Comparison of ENCODE assay signal across 18 cellular contexts in the genomic region with DNA sequence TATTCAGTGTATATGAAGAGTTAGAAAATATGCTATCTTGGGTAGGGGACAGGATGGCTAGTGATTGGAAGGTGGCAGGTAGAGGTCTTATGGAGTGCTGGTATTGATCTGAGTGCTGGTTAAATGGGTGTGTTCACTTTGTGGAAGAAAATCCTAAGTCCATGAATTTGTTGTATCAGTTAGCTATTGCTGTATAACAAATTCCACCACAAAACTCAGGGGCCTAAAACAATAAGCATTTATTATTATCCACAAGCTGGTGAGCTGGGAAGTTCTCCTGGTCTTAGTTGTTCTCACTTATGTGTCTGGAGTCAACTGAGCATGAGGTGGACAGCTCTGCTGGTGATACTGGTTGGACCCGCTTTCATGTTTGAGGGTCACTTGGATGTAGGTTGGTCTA.
DNase-seq lines count a peak whose midpoint lies in the region; ATAC-seq, FAIRE-seq and TF ChIP-seq lines count a peak whose summit lies in the region.
"Had no signal": no experiment of that assay in that cellular context is flagged by ENCODE, and none has a peak within 500 bp of the region (broad histone marks: within the 10 kb centered on the region; RNA-seq: fewer than 3 reads in every experiment).

No MANE protein-coding gene starts in this region.

- no peaks in the 10 kb centered on the region; a peak in 1 of 5 replicates for H3K36me3 ChIP-seq in HepG2 (replicated peaks in 1 of 2; ENCODE audit: control insufficient read depth in 1 of 2, insufficient read depth in 2 of 2, low read length in 2 of 2)
- no peaks in the 10 kb centered on the region for H3K36me3 ChIP-seq in right lobe of liver
- H3K36me3 ChIP-seq in esophagus muscularis mucosa = no peaks in the 10 kb centered on the region
- H3K36me3 ChIP-seq in upper lobe of right lung = no peaks in the 10 kb centered on the region
- no peaks in the 10 kb centered on the region for H3K36me3 ChIP-seq in tibial nerve
- H3K36me3 ChIP-seq: BLaER1 treated with 17β-estradiol and CSF1 and Interleukin-3, amounts not matched to agents 10 nM and 100 nM; HAP-1 had no signal

- no peak for TF ChIP-seq CTCF in HepG2 (CRISPR knock-in tag; IDR thresholded peaks at IDR 0.05)
- no peak for TF ChIP-seq CTCF in right lobe of liver (IDR thresholded peaks at IDR 0.05)
- TF ChIP-seq CTCF in esophagus muscularis mucosa (IDR thresholded peaks at IDR 0.05) = no peak
- no peak for TF ChIP-seq CTCF in upper lobe of right lung (IDR thresholded peaks at IDR 0.05)
- no peak for TF ChIP-seq CTCF in tibial nerve (IDR thresholded peaks at IDR 0.05)

- BruUV-seq in HepG2 (replicated peaks; lab: Mats Ljungman, UMichigan) = no TSS peak

- intact Hi-C loops in HepG2 (cut with micrococcal nuclease; ENCODE audit: unreplicated experiment) (loop anchor here (10.0 kb wide), 1 partner anchor 198 kb away; no protein-coding TSS in a partner anchor), right lobe of liver (cut with DNase I) (no loop called here), esophagus muscularis mucosa (cut with DNase I) (loop anchor here (10.0 kb wide), 1 partner anchor 538 kb away; no protein-coding TSS in a partner anchor), upper lobe of right lung (cut with DNase I) (loop anchor here (10.0 kb wide), 1 partner anchor 508 kb away; no protein-coding TSS in a partner anchor)

- no peak for TF ChIP-seq POLR2A in HepG2 (IDR thresholded peaks at IDR 0.05; ENCODE audit: insufficient read depth in 1 of 2, low read depth in 2 of 2, low read length in 2 of 2)
- no peak for TF ChIP-seq POLR2A in right lobe of liver (IDR thresholded peaks at IDR 0.05)
- TF ChIP-seq POLR2A in esophagus muscularis mucosa (IDR thresholded peaks at IDR 0.05; ENCODE audit: low read depth) = no peak
- TF ChIP-seq POLR2A in tibial nerve (IDR thresholded peaks at IDR 0.05) = no peak

- H3K27me3 ChIP-seq in HepG2 (ENCODE audit: control insufficient read depth in 1 of 2, insufficient read depth in 2 of 2, low read length in 2 of 2) = no peaks in the 10 kb centered on the region
- H3K27me3 ChIP-seq in right lobe of liver = no peaks in the 10 kb centered on the region
- H3K27me3 ChIP-seq in esophagus muscularis mucosa = no peaks in the 10 kb centered on the region
- no peaks in the 10 kb centered on the region for H3K27me3 ChIP-seq in upper lobe of right lung
- no peaks in the 10 kb centered on the region for H3K27me3 ChIP-seq in tibial nerve
- H3K27me3 ChIP-seq: BLaER1 treated with 17β-estradiol and CSF1 and Interleukin-3, amounts not matched to agents 10 nM and 100 nM had no signal

- CTCF ChIA-PET in HepG2 (lab: Yijun Ruan, JAX; ENCODE audit: low intra/inter-chr PET ratio, low total read pairs) = no interaction called here

- TF ChIP-seq EP300 in HepG2 (IDR thresholded peaks at IDR 0.05; ENCODE audit: low read depth in 2 of 2, low read length in 2 of 2) (no peak), HepG2 (CRISPR knock-in tag; IDR thresholded peaks at IDR 0.05; ENCODE audit: borderline replicate concordance) (no peak), esophagus muscularis mucosa (IDR thresholded peaks at IDR 0.05) (no peak), tibial nerve (IDR thresholded peaks at IDR 0.05) (no peak)

- no peak for ATAC-seq in HepG2
- ATAC-seq in right lobe of liver = no peak
- ATAC-seq in upper lobe of right lung = no peak
- no peak for ATAC-seq in HG03457 (IDR thresholded peaks at IDR 0.05; ENCODE audit: unreplicated experiment)
- ATAC-seq: GM12878 had no signal

- POLR2A ChIA-PET in HepG2 (lab: Yijun Ruan, JAX) = no interaction called here

- no peaks in the 10 kb centered on the region for H3K79me2 ChIP-seq in HepG2 (ENCODE audit: insufficient read depth, low read length)

- no peak overlapping the region for H3K4me2 ChIP-seq in HepG2 (ENCODE audit: low read depth, low read length)
- H3K4me2 ChIP-seq: BLaER1 treated with 17β-estradiol and CSF1 and Interleukin-3, amounts not matched to agents 10 nM and 100 nM had no signal

- H3K9ac ChIP-seq in HepG2 (ENCODE audit: insufficient read depth, low read depth, low read length) = no peak overlapping the region
- H3K9ac ChIP-seq: BLaER1 treated with 17β-estradiol and CSF1 and Interleukin-3, amounts not matched to agents 10 nM and 100 nM; GM23248 had no signal

- H3K4me1 ChIP-seq in HepG2 (ENCODE audit: insufficient read depth, low read length) (peaks cover 30% of the 10 kb centered on the region), right lobe of liver (no peaks in the 10 kb centered on the region), esophagus muscularis mucosa (peaks cover 11 to 73% (median 55%) of the 10 kb centered on the region in 4 donors), upper lobe of right lung (peaks cover 13% of the 10 kb centered on the region), tibial nerve (peaks cover 0 to 42% (median 10%) of the 10 kb centered on the region in 4 donors)

- no peaks in the 10 kb centered on the region for H4K20me1 ChIP-seq in HepG2 (ENCODE audit: insufficient read depth, low read length)
- H4K20me1 ChIP-seq: BLaER1 treated with 17β-estradiol and CSF1 and Interleukin-3, amounts not matched to agents 10 nM and 100 nM had no signal

- no peak overlapping the region for H3K4me3 ChIP-seq in HepG2 (replicated peaks in 1 of 3; ENCODE audit: insufficient read depth in 1 of 3, low read depth in 2 of 3, low read length in 3 of 3)
- H3K4me3 ChIP-seq in right lobe of liver = no peak overlapping the region
- no peak overlapping the region for H3K4me3 ChIP-seq in esophagus muscularis mucosa
- H3K4me3 ChIP-seq in upper lobe of right lung = no peak overlapping the region
- no peak overlapping the region for H3K4me3 ChIP-seq in tibial nerve
- H3K4me3 ChIP-seq: BLaER1 treated with 17β-estradiol and CSF1 and Interleukin-3, amounts not matched to agents 10 nM and 100 nM; GM12878; GM23248; HAP-1 had no signal

- in situ Hi-C loops in HepG2 (cut with HindIII; ENCODE audit: extremely low pct_ligation_motif_present, low pct_unique_long_range_greater_than_20kb) = loop anchor here (10.0 kb wide), 1 partner anchor 498 kb away; no protein-coding TSS in a partner anchor

- no peak for TF ChIP-seq RAD21 in HepG2 (CRISPR knock-in tag; IDR thresholded peaks at IDR 0.05)

- H3K27ac ChIP-seq in HepG2 (ENCODE audit: extremely low read length, insufficient read depth, low read length) = no peak overlapping the region
- H3K27ac ChIP-seq in right lobe of liver = no peak overlapping the region
- H3K27ac ChIP-seq in esophagus muscularis mucosa (replicated peaks in 1 of 4) = peak overlapping the region; percentile 12 to 78 (median 56)
- H3K27ac ChIP-seq in upper lobe of right lung = peak overlapping the region; percentile 65
- peak overlapping the region in 1 of 4 donors; percentile 77 for H3K27ac ChIP-seq in tibial nerve
- H3K27ac ChIP-seq: BLaER1 treated with 17β-estradiol and CSF1 and Interleukin-3, amounts not matched to agents 10 nM and 100 nM; GM23248 had no signal

- H3K9me3 ChIP-seq in HepG2 (ENCODE audit: low read length) (0 out of 2 replicates have a peak, but pooled peaks cover 5% of the 10 kb centered on the region), right lobe of liver (no peaks in the 10 kb centered on the region), esophagus muscularis mucosa (no peaks in the 10 kb centered on the region), upper lobe of right lung (no peaks in the 10 kb centered on the region), tibial nerve (no peaks in the 10 kb centered on the region)

- no peak for FAIRE-seq in HepG2 (lab: Jason Lieb, UNC)
- FAIRE-seq: GM12878, GM19239 had no signal

- DNase-seq in HepG2 (ENCODE audit: low spot score) = no peak
- DNase-seq in right lobe of liver = no peak
- DNase-seq in esophagus muscularis mucosa (ENCODE audit: extremely low spot score) = no peak
- DNase-seq in upper lobe of right lung = no peak
- DNase-seq in tibial nerve (ENCODE audit: low spot score in 2 of 2) = no peak
- DNase-seq: CD4-positive, CD25-positive, alpha-beta regulatory T cell; CD8-positive, alpha-beta memory T cell; COR-L47; DMS 273 treated with DMSO at 0.1 percent for 48 hours; DMS53; DND-41; EL; GM23248 had no signal

- WGBS in HepG2 (ENCODE audit: low lambda C conversion rate) = 100% methylated on average over 1 of the region's 1 CpG
- WGBS in right lobe of liver (ENCODE audit: insufficient coverage, low coverage, low lambda C conversion rate, missing lambda C conversion rate) = no CpG with 5 or more reads among the region's 1 CpG
- 100% methylated on average over 1 of the region's 1 CpG for WGBS in esophagus muscularis mucosa
- 94 to 100% methylated on average over 1 of the region's 1 CpG for WGBS in tibial nerve, 2 donors

- H2AFZ ChIP-seq in HepG2 (ENCODE audit: low read length) = no peak overlapping the region
- H2AFZ ChIP-seq: GM23248 had no signal

TF ChIP-seq in HepG2, 621 proteins besides CTCF, POLR2A, EP300 and RAD21 (continues in another document):
- TF ChIP-seq, protein P1, sequence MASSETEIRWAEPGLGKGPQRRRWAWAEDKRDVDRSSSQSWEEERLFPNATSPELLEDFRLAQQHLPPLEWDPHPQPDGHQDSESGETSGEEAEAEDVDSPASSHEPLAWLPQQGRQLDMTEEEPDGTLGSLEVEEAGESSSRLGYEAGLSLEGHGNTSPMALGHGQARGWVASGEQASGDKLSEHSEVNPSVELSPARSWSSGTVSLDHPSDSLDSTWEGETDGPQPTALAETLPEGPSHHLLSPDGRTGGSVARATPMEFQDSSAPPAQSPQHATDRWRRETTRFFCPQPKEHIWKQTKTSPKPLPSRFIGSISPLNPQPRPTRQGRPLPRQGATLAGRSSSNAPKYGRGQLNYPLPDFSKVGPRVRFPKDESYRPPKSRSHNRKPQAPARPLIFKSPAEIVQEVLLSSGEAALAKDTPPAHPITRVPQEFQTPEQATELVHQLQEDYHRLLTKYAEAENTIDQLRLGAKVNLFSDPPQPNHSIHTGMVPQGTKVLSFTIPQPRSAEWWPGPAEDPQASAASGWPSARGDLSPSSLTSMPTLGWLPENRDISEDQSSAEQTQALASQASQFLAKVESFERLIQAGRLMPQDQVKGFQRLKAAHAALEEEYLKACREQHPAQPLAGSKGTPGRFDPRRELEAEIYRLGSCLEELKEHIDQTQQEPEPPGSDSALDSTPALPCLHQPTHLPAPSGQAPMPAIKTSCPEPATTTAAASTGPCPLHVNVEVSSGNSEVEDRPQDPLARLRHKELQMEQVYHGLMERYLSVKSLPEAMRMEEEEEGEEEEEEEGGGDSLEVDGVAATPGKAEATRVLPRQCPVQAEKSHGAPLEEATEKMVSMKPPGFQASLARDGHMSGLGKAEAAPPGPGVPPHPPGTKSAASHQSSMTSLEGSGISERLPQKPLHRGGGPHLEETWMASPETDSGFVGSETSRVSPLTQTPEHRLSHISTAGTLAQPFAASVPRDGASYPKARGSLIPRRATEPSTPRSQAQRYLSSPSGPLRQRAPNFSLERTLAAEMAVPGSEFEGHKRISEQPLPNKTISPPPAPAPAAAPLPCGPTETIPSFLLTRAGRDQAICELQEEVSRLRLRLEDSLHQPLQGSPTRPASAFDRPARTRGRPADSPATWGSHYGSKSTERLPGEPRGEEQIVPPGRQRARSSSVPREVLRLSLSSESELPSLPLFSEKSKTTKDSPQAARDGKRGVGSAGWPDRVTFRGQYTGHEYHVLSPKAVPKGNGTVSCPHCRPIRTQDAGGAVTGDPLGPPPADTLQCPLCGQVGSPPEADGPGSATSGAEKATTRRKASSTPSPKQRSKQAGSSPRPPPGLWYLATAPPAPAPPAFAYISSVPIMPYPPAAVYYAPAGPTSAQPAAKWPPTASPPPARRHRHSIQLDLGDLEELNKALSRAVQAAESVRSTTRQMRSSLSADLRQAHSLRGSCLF (CRISPR knock-in tag; IDR thresholded peaks at IDR 0.05; ENCODE audit: borderline replicate concordance) = no peak

Comparison
In these comparisons a context has a peak if more than half of its experiments do, and no peak if none do; other contexts are left out.
1. intact Hi-C loops: an anchor here in HepG2 (10.0 kb wide), esophagus muscularis mucosa (10.0 kb wide) and upper lobe of right lung (10.0 kb wide); none called in right lobe of liver.
2. H3K27ac ChIP-seq: peak in esophagus muscularis mucosa (4 of 4) and upper lobe of right lung (single experiment); none in HepG2 (single experiment) and right lobe of liver (0 of 3).